In the genomic region with DNA sequence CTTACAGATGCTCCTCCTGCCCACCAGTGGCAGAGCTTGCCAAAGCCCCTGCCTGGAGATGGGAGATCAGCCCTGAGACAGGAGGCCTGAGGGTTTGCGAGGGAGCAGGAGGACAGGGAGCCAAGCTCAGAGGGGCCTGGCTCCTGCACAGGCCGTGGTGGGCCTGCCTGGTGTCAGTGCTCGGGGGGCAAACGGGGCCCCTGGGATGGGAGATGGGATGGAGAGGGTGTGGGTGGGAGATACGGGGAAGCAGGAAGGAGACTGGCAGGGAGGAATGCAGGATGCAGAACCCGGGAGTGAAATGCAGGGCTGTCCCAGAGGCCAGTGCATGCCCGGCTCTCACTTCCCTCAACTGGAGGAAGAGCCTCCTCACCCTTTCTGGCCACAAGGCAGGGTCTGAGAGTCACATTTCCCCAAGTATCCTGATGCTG, we compare ENCODE assay signal across 1 cellular context.
A peak's percentile ranks its signal among the peaks of the same experiment; 100 is the strongest.
TF ChIP-seq lines count a peak whose summit lies in the region.

No MANE protein-coding gene starts in this region.

TF ChIP-seq in HepG2, 621 proteins besides CTCF, POLR2A, EP300 and RAD21:
- TF ChIP-seq U2AF2 (IDR thresholded peaks at IDR 0.05; ENCODE audit: low read depth, low read length) (no peak), ZNF44 (CRISPR knock-in tag; IDR thresholded peaks at IDR 0.05) (no peak), ZNF343 (CRISPR knock-in tag; IDR thresholded peaks at IDR 0.05) (no peak), ZNF720 (CRISPR knock-in tag; IDR thresholded peaks at IDR 0.05) (no peak), AGO2 (optimal IDR thresholded peaks at IDR 0.05; ENCODE audit: low read depth, low read length) (peak; percentile 67)
- TF ChIP-seq, protein P1, sequence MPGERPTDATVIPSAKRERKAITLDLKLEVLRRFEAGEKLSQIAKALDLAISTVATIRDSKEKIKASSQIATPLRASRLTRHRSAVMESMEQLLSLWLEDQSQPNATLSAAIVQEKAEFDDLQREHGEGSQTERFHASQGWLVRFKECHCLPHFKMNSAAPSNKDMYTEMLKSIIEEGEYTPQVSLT (CRISPR knock-in tag; IDR thresholded peaks at IDR 0.05; ENCODE audit: borderline replicate concordance, low read depth) = no peak
- TF ChIP-seq, protein P2, sequence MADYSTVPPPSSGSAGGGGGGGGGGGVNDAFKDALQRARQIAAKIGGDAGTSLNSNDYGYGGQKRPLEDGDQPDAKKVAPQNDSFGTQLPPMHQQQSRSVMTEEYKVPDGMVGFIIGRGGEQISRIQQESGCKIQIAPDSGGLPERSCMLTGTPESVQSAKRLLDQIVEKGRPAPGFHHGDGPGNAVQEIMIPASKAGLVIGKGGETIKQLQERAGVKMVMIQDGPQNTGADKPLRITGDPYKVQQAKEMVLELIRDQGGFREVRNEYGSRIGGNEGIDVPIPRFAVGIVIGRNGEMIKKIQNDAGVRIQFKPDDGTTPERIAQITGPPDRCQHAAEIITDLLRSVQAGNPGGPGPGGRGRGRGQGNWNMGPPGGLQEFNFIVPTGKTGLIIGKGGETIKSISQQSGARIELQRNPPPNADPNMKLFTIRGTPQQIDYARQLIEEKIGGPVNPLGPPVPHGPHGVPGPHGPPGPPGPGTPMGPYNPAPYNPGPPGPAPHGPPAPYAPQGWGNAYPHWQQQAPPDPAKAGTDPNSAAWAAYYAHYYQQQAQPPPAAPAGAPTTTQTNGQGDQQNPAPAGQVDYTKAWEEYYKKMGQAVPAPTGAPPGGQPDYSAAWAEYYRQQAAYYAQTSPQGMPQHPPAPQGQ (CRISPR knock-in tag; IDR thresholded peaks at IDR 0.05; ENCODE audit: borderline replicate concordance) = no peak
- TF ChIP-seq, protein P3, sequence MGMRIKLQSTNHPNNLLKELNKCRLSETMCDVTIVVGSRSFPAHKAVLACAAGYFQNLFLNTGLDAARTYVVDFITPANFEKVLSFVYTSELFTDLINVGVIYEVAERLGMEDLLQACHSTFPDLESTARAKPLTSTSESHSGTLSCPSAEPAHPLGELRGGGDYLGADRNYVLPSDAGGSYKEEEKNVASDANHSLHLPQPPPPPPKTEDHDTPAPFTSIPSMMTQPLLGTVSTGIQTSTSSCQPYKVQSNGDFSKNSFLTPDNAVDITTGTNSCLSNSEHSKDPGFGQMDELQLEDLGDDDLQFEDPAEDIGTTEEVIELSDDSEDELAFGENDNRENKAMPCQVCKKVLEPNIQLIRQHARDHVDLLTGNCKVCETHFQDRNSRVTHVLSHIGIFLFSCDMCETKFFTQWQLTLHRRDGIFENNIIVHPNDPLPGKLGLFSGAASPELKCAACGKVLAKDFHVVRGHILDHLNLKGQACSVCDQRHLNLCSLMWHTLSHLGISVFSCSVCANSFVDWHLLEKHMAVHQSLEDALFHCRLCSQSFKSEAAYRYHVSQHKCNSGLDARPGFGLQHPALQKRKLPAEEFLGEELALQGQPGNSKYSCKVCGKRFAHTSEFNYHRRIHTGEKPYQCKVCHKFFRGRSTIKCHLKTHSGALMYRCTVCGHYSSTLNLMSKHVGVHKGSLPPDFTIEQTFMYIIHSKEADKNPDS (CRISPR knock-in tag; IDR thresholded peaks at IDR 0.05) = no peak
